Comparison of ENCODE assay signal across 23 cellular contexts in genomic region chr10:89256338-89256737, GRCh38. TPM values are rescaled to one million over a fixed set of nuclear protein-coding genes. Genes with fewer than 3 reads are reported as not detected.
"Had no signal": no experiment of that assay in that cellular context is flagged by ENCODE, and none has a peak within 500 bp of the region (broad histone marks: within the 10 kb centered on the region; RNA-seq: fewer than 3 reads in every experiment).

No MANE protein-coding gene starts in this region.

- H3K9me3 ChIP-seq: tibial nerve had no signal

- FAIRE-seq: colon, endometrium, frontal cortex, keratinocyte had no signal

- H2AFZ ChIP-seq: parathyroid adenoma had no signal

- DNase-seq: activated CD4-positive, alpha-beta T cell treated with anti-CD3 and anti-CD28 coated beads, Interleukin-2, amount 10 ng/mL, durations not matched to agents 24 days and 14 days; activated CD8-positive, alpha-beta T cell treated with anti-CD3 and anti-CD28 coated beads for 36 hours; activated naive CD4-positive, alpha-beta T cell treated with anti-CD3 and anti-CD28 coated beads for 36 hours; activated naive CD8-positive, alpha-beta T cell treated with anti-CD3 and anti-CD28 coated beads, Interleukin-2, amount 50 U/mL, for 24 hours; activated T-cell treated with anti-CD3 and anti-CD28 coated beads, Interleukin-2, amount 50 U/mL, for 1 hour; anterior cingulate cortex; central memory CD4-positive, alpha-beta T cell; erythroblast; stimulated activated CD4-positive, alpha-beta T cell treated with anti-CD3 and anti-CD28 coated beads, Interleukin-12 subunit alpha, Interleukin-12 subunit beta, amount 100 ng/mL, for 4 hours; stimulated activated CD4-positive, alpha-beta T cell treated with anti-CD3 and anti-CD28 coated beads, Interleukin-1b, Interleukin-23, amount 100 ng/mL, for 48 hours; stimulated activated CD8-positive, alpha-beta memory T cell treated with anti-CD3 and anti-CD28 coated beads, Interleukin-4, amount 100 ng/mL, for 48 hours; stimulated activated naive CD4-positive, alpha-beta T cell treated with Interleukin-2 at 50 U/mL for 16 hours; T1000 had no signal

- H3K27me3 ChIP-seq: tibial nerve had no signal

- H3K4me3 Mint-ChIP-seq: activated CD4-positive, alpha-beta T cell treated with anti-CD3 and anti-CD28 coated beads, Interleukin-2, amount 10 ng/mL, durations not matched to agents 24 days and 14 days; activated CD8-positive, alpha-beta T cell treated with anti-CD3 and anti-CD28 coated beads for 36 hours; activated naive CD4-positive, alpha-beta T cell treated with anti-CD3 and anti-CD28 coated beads for 36 hours; activated naive CD8-positive, alpha-beta T cell treated with anti-CD3 and anti-CD28 coated beads, Interleukin-2, amount 50 U/mL, for 24 hours; brain; mesothelial cell of epicardium; nephron had no signal

- ATAC-seq: activated CD8-positive, alpha-beta T cell treated with anti-CD3 and anti-CD28 coated beads for 36 hours; activated naive CD8-positive, alpha-beta T cell treated with anti-CD3 and anti-CD28 coated beads, Interleukin-2, amount 50 U/mL, for 24 hours; left lobe of liver had no signal

- H3K4me3 ChIP-seq: tibial nerve had no signal

- H3K36me3 ChIP-seq: tibial nerve had no signal

- H3K9ac ChIP-seq: parathyroid adenoma had no signal

- H3K27ac Mint-ChIP-seq: activated CD4-positive, alpha-beta T cell treated with anti-CD3 and anti-CD28 coated beads, Interleukin-2, amount 10 ng/mL, durations not matched to agents 24 days and 14 days; activated CD8-positive, alpha-beta T cell treated with anti-CD3 and anti-CD28 coated beads for 36 hours; activated naive CD4-positive, alpha-beta T cell treated with anti-CD3 and anti-CD28 coated beads for 36 hours; activated naive CD8-positive, alpha-beta T cell treated with anti-CD3 and anti-CD28 coated beads, Interleukin-2, amount 50 U/mL, for 24 hours; mesothelial cell of epicardium had no signal

- H3K27ac ChIP-seq: parathyroid adenoma had no signal

- H3K79me2 ChIP-seq: parathyroid adenoma had no signal

RNA-seq across cellular contexts. Expression of gene CH25H, which starts 49.2 kb away (rescaled TPM):
- total RNA-seq: activated CD4-positive, alpha-beta T cell treated with anti-CD3 and anti-CD28 coated beads, Interleukin-2, amount 10 ng/mL, durations not matched to agents 24 days and 14 days; activated CD8-positive, alpha-beta T cell treated with anti-CD3 and anti-CD28 coated beads for 36 hours; mesothelial cell of epicardium had no signal
